ENCODE assay signal across 1 cellular context in genomic region chr17:44044092-44044491, GRCh38.
TF ChIP-seq lines count a peak whose summit lies in the region.

No MANE protein-coding gene starts in this region.

TF ChIP-seq in GM23338, 12 proteins besides CTCF, POLR2A, EP300 and RAD21:
- TF ChIP-seq ZNF462 (CRISPR knock-in tag; IDR thresholded peaks at IDR 0.05), result no peak
- TF ChIP-seq JUNB (IDR thresholded peaks at IDR 0.05; ENCODE audit: unreplicated experiment), result no peak
- no peak for TF ChIP-seq EZH2phosphoT487 (IDR thresholded peaks at IDR 0.05; ENCODE audit: unreplicated experiment)
- no peak for TF ChIP-seq EZH2 (IDR thresholded peaks at IDR 0.05; ENCODE audit: low read depth, unreplicated experiment)
- TF ChIP-seq ZNF114 (CRISPR knock-in tag; IDR thresholded peaks at IDR 0.05), result no peak
- TF ChIP-seq ETS1 (IDR thresholded peaks at IDR 0.05), result no peak
- no peak for TF ChIP-seq REST (IDR thresholded peaks at IDR 0.05; ENCODE audit: unreplicated experiment)
- TF ChIP-seq STAT1 (IDR thresholded peaks at IDR 0.05; ENCODE audit: unreplicated experiment), result no peak
- TF ChIP-seq POLR2AphosphoS5 (IDR thresholded peaks at IDR 0.05; ENCODE audit: low read depth), result no peak
- TF ChIP-seq ZNF331 (CRISPR knock-in tag; IDR thresholded peaks at IDR 0.05; ENCODE audit: low read depth), result no peak
- no peak for TF ChIP-seq CREB1 (CRISPR knock-in tag; IDR thresholded peaks at IDR 0.05; ENCODE audit: low read depth)
- TF ChIP-seq NANOG (IDR thresholded peaks at IDR 0.05; ENCODE audit: borderline replicate concordance), result no peak
